8 cellular contexts compared by ENCODE assay signal in the genomic region with DNA sequence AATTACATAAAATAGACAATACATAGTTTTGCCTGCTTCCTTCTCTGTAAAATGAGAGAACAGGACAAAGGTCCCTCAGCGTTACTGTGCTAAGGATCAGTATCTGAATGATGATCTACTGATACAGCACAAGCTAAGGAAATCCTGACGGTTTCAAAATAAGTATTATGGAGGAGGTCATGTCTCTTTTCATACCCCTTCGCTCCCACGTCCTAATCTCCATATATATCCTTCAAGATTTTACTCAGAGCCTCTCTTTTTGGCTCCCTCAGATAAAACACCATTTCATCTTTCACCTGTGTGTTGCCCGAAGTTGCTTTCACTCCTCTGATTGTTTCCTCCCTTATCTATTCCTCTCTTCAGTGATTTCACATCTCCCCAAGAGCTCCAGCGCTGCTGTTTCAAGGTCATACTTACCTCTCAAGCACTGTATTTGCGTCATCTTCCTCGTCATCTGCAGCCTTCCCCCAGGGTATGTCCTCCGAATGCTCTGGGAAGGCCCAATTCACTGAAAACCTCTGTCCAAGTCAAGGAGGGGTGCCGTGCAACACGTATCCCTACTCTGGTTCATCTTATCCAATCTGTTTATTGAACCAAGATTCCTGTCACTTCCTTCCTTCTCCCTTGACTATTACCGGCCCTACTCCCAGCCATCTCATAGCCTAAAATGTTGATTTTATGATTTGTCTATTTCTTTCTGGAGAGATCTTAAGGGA. TPM values are rescaled to one million over a fixed set of nuclear protein-coding genes. Genes with fewer than 3 reads are reported as not detected.
DNase-seq lines count a peak whose midpoint lies in the region; ATAC-seq and TF ChIP-seq lines count a peak whose summit lies in the region.

No MANE protein-coding gene starts in this region.

- H3K36me3 Mint-ChIP-seq in T-helper 2 cell treated with Interferon-gamma antibody and Interleukin-4, amounts not matched to agents 5 μg/mL and 100 μg/mL, for 36 hours (ENCODE audit: low read depth), result peaks cover 48% of the 10 kb centered on the region

- CTCF ChIA-PET in HCT116 (lab: Charles Lee), result interaction anchor here (0.8 to 2.3 kb wide), 11 partner anchors 12 to 471 kb away, joined by 3 to 7 read pairs (median 3); no protein-coding TSS in a partner anchor

- H3K36me3 ChIP-seq in HCT116 (ENCODE audit: control insufficient read depth in 1 of 2, insufficient read depth in 2 of 2, low read length in 2 of 2) (peaks cover 21 to 27% of the 10 kb centered on the region in 2 experiments; a peak in 3 of 4 replicates), skeletal muscle satellite cell (ENCODE audit: insufficient read depth, low read length) (peaks cover 27% of the 10 kb centered on the region)

- H3K9me3 ChIP-seq in HCT116 (ENCODE audit: control insufficient read depth in 1 of 2, insufficient read depth in 1 of 2, low read depth in 1 of 2, low read length in 2 of 2), result no peaks in the 10 kb centered on the region
- no peaks in the 10 kb centered on the region for H3K9me3 ChIP-seq in skeletal muscle satellite cell (replicated peaks; ENCODE audit: low read length)

- H3K27ac Mint-ChIP-seq in T-helper 2 cell treated with Interferon-gamma antibody and Interleukin-4, amounts not matched to agents 5 μg/mL and 100 μg/mL, for 36 hours, result peak overlapping the region; percentile 92

- peaks cover 7% of the 10 kb centered on the region; the same call in 1 of the 2 replicates for H4K20me1 ChIP-seq in HCT116 (ENCODE audit: insufficient read depth)

- peaks cover 37% of the 10 kb centered on the region for H3K79me2 ChIP-seq in HCT116 (ENCODE audit: insufficient read depth, low read length)

- POLR2A ChIA-PET in HCT116 (lab: Charles Lee), result interaction anchor here (0.9 to 3.1 kb wide), 2 partner anchors 15 to 16 kb away, joined by 4 to 19 read pairs; partner anchors contain the start of genes SDF2 and SUPT6H

- H3K4me2 ChIP-seq in HCT116 (ENCODE audit: low read length) (peak overlapping the region; percentile 90), skeletal muscle satellite cell (ENCODE audit: low read length) (peak overlapping the region; percentile 94)

- ATAC-seq in HCT116 (no peak), HG02885 (IDR thresholded peaks at IDR 0.05; ENCODE audit: poor library complexity, unreplicated experiment) (no peak), GM21515 (IDR thresholded peaks at IDR 0.05; ENCODE audit: unreplicated experiment) (no peak)

- H3K4me3 Mint-ChIP-seq in T-helper 2 cell treated with Interferon-gamma antibody and Interleukin-4, amounts not matched to agents 5 μg/mL and 100 μg/mL, for 36 hours, result peak overlapping the region; percentile 91

- no TSS peak for BruUV-seq in HCT116 (replicated peaks; lab: Mats Ljungman, UMichigan)

- DNase-seq in HCT116 (ENCODE audit: low read depth, low spot score), result no peak
- no peak for DNase-seq in T-helper 2 cell treated with Interferon-gamma antibody and Interleukin-4, amounts not matched to agents 5 μg/mL and 100 μg/mL, for 36 hours (ENCODE audit: low spot score)
- DNase-seq in fibroblast of peridontal ligament (ENCODE audit: extremely low read depth), result peak; percentile 25
- no peak for DNase-seq in AG20443 (ENCODE audit: low spot score)
- no peak for DNase-seq in DMS79 treated with DMSO at 0.1 percent for 48 hours (lab: John Stamatoyannopoulos, UW)

- intact Hi-C loops in HCT116 (cut with micrococcal nuclease), result loop anchor here (10.0 kb wide), 1 partner anchor 259 kb away; the partner anchor contains the start of gene DHRS13

- H3K27me3 ChIP-seq in HCT116 (ENCODE audit: insufficient read depth, low read length) (no peaks in the 10 kb centered on the region), skeletal muscle satellite cell (ENCODE audit: control insufficient read depth, insufficient read depth, low read length) (no peaks in the 10 kb centered on the region)

- no peak overlapping the region for H2AFZ ChIP-seq in HCT116 (ENCODE audit: low read depth, low read length, poor library complexity, severe bottlenecking)

- H3K9ac ChIP-seq in HCT116 (ENCODE audit: low read length) (peak overlapping the region; percentile 83), skeletal muscle satellite cell (ENCODE audit: low read depth, low read length) (peak overlapping the region; percentile 91)

- peaks cover 32% of the 10 kb centered on the region for H3K4me1 Mint-ChIP-seq in T-helper 2 cell treated with Interferon-gamma antibody and Interleukin-4, amounts not matched to agents 5 μg/mL and 100 μg/mL, for 36 hours (ENCODE audit: low read depth)

- RAD21 ChIA-PET in HCT116 (lab: Charles Lee; ENCODE audit: low non-redundant PET in 1 of 2, low total read pairs in 2 of 2, uncharacterized antibody in 2 of 2, unreplicated experiment in 2 of 2), result no interaction called here

- H3K4me1 ChIP-seq in HCT116 (ENCODE audit: control insufficient read depth in 1 of 2, insufficient read depth in 2 of 2, low read length in 2 of 2) (peaks cover 12 to 29% of the 10 kb centered on the region in 2 experiments), skeletal muscle satellite cell (ENCODE audit: control insufficient read depth, insufficient read depth, low read length) (peaks cover 13% of the 10 kb centered on the region)

- TF ChIP-seq POLR2A in HCT116 (IDR thresholded peaks at IDR 0.05; ENCODE audit: borderline replicate concordance, extremely low read depth, insufficient read depth, insufficient read length), result no peak

- TF ChIP-seq RAD21 in HCT116 (IDR thresholded peaks at IDR 0.05; ENCODE audit: low read depth), result no peak

- no peak for TF ChIP-seq CTCF in HCT116 (IDR thresholded peaks at IDR 0.05 in 2 of 3, conservative IDR thresholded peaks at IDR 0.05 in 1 of 3; ENCODE audit: borderline replicate concordance in 1 of 3, insufficient read depth in 1 of 3, low read depth in 2 of 3, low read length in 2 of 3)

- H3K4me3 ChIP-seq in HCT116 (replicated peaks in 1 of 2; ENCODE audit: low read depth in 1 of 2, low read length in 2 of 2) (peak overlapping the region; percentile 61 to 77), skeletal muscle satellite cell (ENCODE audit: low read length) (no peak overlapping the region)

- no peaks in the 10 kb centered on the region for H3K9me2 ChIP-seq in HCT116 (ENCODE audit: insufficient read depth)

- no peaks in the 10 kb centered on the region for H3K27me3 Mint-ChIP-seq in T-helper 2 cell treated with Interferon-gamma antibody and Interleukin-4, amounts not matched to agents 5 μg/mL and 100 μg/mL, for 36 hours (ENCODE audit: low read depth)

- peak overlapping the region; percentile 74 for H3K27ac ChIP-seq in HCT116 (ENCODE audit: low read depth, low read length)

- no peaks in the 10 kb centered on the region for H3K9me3 Mint-ChIP-seq in T-helper 2 cell treated with Interferon-gamma antibody and Interleukin-4, amounts not matched to agents 5 μg/mL and 100 μg/mL, for 36 hours

TF ChIP-seq in HCT116, 20 proteins besides CTCF, POLR2A, EP300 and RAD21:
- TF ChIP-seq CEBPB (IDR thresholded peaks at IDR 0.05; ENCODE audit: low read depth) (no peak), EGR1 (IDR thresholded peaks at IDR 0.05; ENCODE audit: low read depth) (no peak), MAX (IDR thresholded peaks at IDR 0.05) (no peak), SIN3A (IDR thresholded peaks at IDR 0.05; ENCODE audit: low read depth) (no peak), YY1 (IDR thresholded peaks at IDR 0.05; ENCODE audit: extremely low read depth, insufficient replicate concordance, low read depth, low read length) (no peak), SP1 (IDR thresholded peaks at IDR 0.05; ENCODE audit: low read depth) (no peak)
- TF ChIP-seq, protein P1, sequence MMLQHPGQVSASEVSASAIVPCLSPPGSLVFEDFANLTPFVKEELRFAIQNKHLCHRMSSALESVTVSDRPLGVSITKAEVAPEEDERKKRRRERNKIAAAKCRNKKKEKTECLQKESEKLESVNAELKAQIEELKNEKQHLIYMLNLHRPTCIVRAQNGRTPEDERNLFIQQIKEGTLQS (IDR thresholded peaks at IDR 0.05), result no peak

RNA-seq across cellular contexts. Expression of gene BLTP2, which starts 1.2 kb away (rescaled TPM):
- total RNA-seq in HCT116 (2021; ENCODE audit: unreplicated experiment), result 140 TPM
- 49.8 and 54.5 TPM in 2 replicates for polyA plus RNA-seq in HCT116 (2012)
- 119 and 128 TPM in 2 replicates for total RNA-seq in skeletal muscle satellite cell (2012; rRNA removed)

RNA-seq across cellular contexts. Expression of gene SDF2, which starts 15.5 kb away (rescaled TPM):
- total RNA-seq in HCT116 (2021; ENCODE audit: unreplicated experiment), result 41.3 TPM
- polyA plus RNA-seq in HCT116 (2012), result 44.5 and 47.9 TPM in 2 replicates
- 29.9 and 44.3 TPM in 2 replicates for total RNA-seq in skeletal muscle satellite cell (2012; rRNA removed)

RNA-seq across cellular contexts. Expression of gene SUPT6H, which starts 15.8 kb away (rescaled TPM):
- total RNA-seq in HCT116 (2021; ENCODE audit: unreplicated experiment), result 62.1 TPM
- polyA plus RNA-seq in HCT116 (2012), result 52.1 and 52.4 TPM in 2 replicates
- total RNA-seq in skeletal muscle satellite cell (2012; rRNA removed), result 32.4 and 33.9 TPM in 2 replicates

RNA-seq across cellular contexts. Expression of gene RSKR, which starts 32.2 kb away (rescaled TPM):
- total RNA-seq in HCT116 (2021; ENCODE audit: unreplicated experiment), result 18.9 TPM
- polyA plus RNA-seq in HCT116 (2012), result 9.5 and 9.7 TPM in 2 replicates
- total RNA-seq in skeletal muscle satellite cell (2012; rRNA removed), result 6.3 and 8.6 TPM in 2 replicates

RNA-seq across cellular contexts. Expression of gene SPAG5, which starts 47.4 kb away (rescaled TPM):
- total RNA-seq in HCT116 (2021; ENCODE audit: unreplicated experiment), result 94.9 TPM
- polyA plus RNA-seq in HCT116 (2012), result 77.7 and 92.1 TPM in 2 replicates
- 22.1 and 35.8 TPM in 2 replicates for total RNA-seq in skeletal muscle satellite cell (2012; rRNA removed)
